ENCODE assay signal across 10 cellular contexts in the genomic region with DNA sequence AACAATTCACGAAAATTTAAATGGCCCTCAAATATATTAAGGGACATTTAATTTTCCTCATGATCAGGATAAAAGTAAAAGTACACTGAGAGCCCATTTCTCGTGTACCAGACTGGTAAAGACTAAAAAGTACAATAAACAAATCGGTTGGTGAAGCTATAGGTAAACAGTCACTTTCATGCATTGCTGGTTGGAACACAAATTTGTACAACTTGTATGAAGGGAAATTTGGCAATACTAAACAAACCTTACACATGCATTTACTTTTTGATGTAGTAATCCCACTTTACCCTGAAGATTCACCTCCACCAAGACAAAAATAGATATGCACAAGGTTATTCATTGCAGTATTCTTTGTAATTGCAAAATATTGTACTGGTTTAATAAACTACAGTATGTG.
"Had no signal": no experiment of that assay in that cellular context is flagged by ENCODE, and none has a peak within 500 bp of the region (broad histone marks: within the 10 kb centered on the region; RNA-seq: fewer than 3 reads in every experiment).

No MANE protein-coding gene starts in this region.

- H3K9ac ChIP-seq: KMS-11 had no signal

- H3K9me3 ChIP-seq: HAP-1 had no signal

- ATAC-seq: HCT116 had no signal

- H3K9me3 Mint-ChIP-seq: HFFc6 had no signal

- H3K4me3 ChIP-seq: HAP-1 had no signal

- H3K36me3 Mint-ChIP-seq: IgD-negative memory B cell had no signal

- H3K36me3 ChIP-seq: HAP-1 had no signal

- H3K27ac ChIP-seq: KMS-11 had no signal

- DNase-seq: GOT3, H7, HFFc6, Karpas-422, KBM-7 had no signal

- H3K4me2 ChIP-seq: KMS-11 had no signal

- H3K27ac Mint-ChIP-seq: HFFc6, IgD-negative memory B cell had no signal

- H3K4me3 Mint-ChIP-seq: HFFc6, IgD-negative memory B cell had no signal

- FAIRE-seq: HTR-8/SVneo had no signal
